10 cellular contexts compared by ENCODE assay signal in genomic region chr1:168540798-168541197, GRCh38. TPM values are rescaled to one million over a fixed set of nuclear protein-coding genes. Genes with fewer than 3 reads are reported as not detected.
"Had no signal": no experiment of that assay in that cellular context is flagged by ENCODE, and none has a peak within 500 bp of the region (broad histone marks: within the 10 kb centered on the region; RNA-seq: fewer than 3 reads in every experiment).

No MANE protein-coding gene starts in this region.

RNA-seq across cellular contexts. Expression of gene XCL2, which starts 3.0 kb away (rescaled TPM):
- total RNA-seq: activated B cell treated with CpG ODN at 0.5 μM for 24 hours, astrocyte, colonic mucosa, dermis microvascular lymphatic vessel endothelial cell, endothelial cell of umbilical vein, fibroblast of lung, frontal cortex, T-helper 17 cell had no signal
- polyA plus RNA-seq: adipose tissue, endothelial cell of umbilical vein, esophagus, fibroblast of lung had no signal

RNA-seq across cellular contexts. Expression of gene XCL1, which starts 35.6 kb away (rescaled TPM):
- total RNA-seq: activated B cell treated with CpG ODN at 0.5 μM for 24 hours, astrocyte, dermis microvascular lymphatic vessel endothelial cell, endothelial cell of umbilical vein, fibroblast of lung, frontal cortex, T-helper 17 cell had no signal
- polyA plus RNA-seq: endothelial cell of umbilical vein, fibroblast of lung had no signal
